In the genomic region with DNA sequence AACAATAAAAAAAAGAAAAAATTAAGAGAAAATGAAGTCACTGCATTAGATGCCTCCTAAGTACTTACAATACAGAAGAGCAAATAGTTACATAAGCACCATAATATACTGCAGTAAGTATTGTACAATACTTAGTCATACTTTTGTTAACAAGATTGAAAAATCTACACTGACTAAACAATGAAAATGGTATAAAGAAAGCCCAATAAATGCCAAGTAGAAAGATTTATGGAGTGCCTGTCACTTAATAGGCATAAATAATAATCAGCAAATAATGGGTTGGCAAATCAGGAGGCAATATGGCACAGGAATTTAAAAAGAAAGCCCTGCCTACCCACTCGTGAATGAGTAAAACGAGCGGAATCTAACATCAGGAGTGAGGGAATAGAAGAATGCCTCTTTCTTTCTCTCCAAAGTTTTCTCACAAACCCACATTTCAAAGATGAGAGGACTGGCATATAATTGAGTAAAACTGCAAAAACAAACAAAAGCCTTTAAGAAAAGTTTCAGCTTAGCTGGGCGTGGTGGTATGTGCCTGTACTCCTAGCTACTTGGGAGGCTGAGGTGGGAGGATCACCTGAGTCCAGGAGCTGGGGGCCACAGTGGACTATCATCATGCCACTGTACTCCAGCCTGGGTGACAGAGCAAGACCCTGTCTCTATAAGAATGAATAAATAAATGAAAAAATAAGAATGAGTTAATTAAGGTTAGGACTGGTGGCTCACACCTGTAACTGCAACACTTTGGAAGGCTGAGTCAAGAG, we compare ENCODE assay signal across 15 cellular contexts. TPM values are rescaled to one million over a fixed set of nuclear protein-coding genes. Genes with fewer than 3 reads are reported as not detected.
A peak's percentile ranks its signal among the peaks of the same experiment; 100 is the strongest.
DNase-seq lines count a peak whose midpoint lies in the region; ATAC-seq, FAIRE-seq and TF ChIP-seq lines count a peak whose summit lies in the region.
"Had no signal": no experiment of that assay in that cellular context is flagged by ENCODE, and none has a peak within 500 bp of the region (broad histone marks: within the 10 kb centered on the region; RNA-seq: fewer than 3 reads in every experiment).

No MANE protein-coding gene starts in this region.

- peaks cover 0 to 13% of the 10 kb centered on the region in 2 donors for H3K9me3 ChIP-seq in left lung

- DNase-seq in COLO829 (ENCODE audit: low spot score) (peak; percentile 30), HTR-8/SVneo (ENCODE audit: insufficient read length, low spot score) (peak; percentile 10), bronchial epithelial cell (ENCODE audit: low read depth) (peak; percentile 72), left lung (no peak), NCI-H2107 (lab: John Stamatoyannopoulos, UW) (no peak)
- DNase-seq: activated CD8-positive, alpha-beta memory T cell treated with anti-CD3 and anti-CD28 coated beads, Interleukin-2, amount 10 ng/mL, durations not matched to agents 7 days and 5 days; activated naive CD8-positive, alpha-beta T cell treated with anti-CD3 and anti-CD28 coated beads, Interleukin-2, amount 10 ng/mL, durations not matched to agents 7 days and 5 days; NCI-H2171 treated with DMSO at 0.1 percent for 48 hours; OCI-M1; retina; T-helper 9 cell had no signal

- ATAC-seq in left lung, result peak; percentile 89
- no peak for ATAC-seq in GM19324 (IDR thresholded peaks at IDR 0.05; ENCODE audit: low FRiP score, unreplicated experiment)
- ATAC-seq in HG03565 (IDR thresholded peaks at IDR 0.05; ENCODE audit: unreplicated experiment), result no peak
- no peak for ATAC-seq in GM21576 (IDR thresholded peaks at IDR 0.05; ENCODE audit: unreplicated experiment)
- ATAC-seq: activated CD8-positive, alpha-beta memory T cell treated with anti-CD3 and anti-CD28 coated beads, Interleukin-2, amount 10 ng/mL, durations not matched to agents 7 days and 5 days had no signal

- H3K36me3 ChIP-seq in bronchial epithelial cell (ENCODE audit: control insufficient read depth, insufficient read depth, low read length) (no peaks in the 10 kb centered on the region), left lung (no peaks in the 10 kb centered on the region)

- intact Hi-C loops in left lung (cut with DNase I), result no loop called here

- no peak for FAIRE-seq in HTR-8/SVneo (lab: Jason Lieb, UNC)
- no peak for FAIRE-seq in bronchial epithelial cell (lab: Jason Lieb, UNC)
- FAIRE-seq: GM12892 had no signal

- H3K27ac ChIP-seq in left lung, result peak overlapping the region in 1 of 2 donors; percentile 10

- H3K4me1 ChIP-seq in left lung, result no peaks in the 10 kb centered on the region

- no peak for TF ChIP-seq CTCF in bronchial epithelial cell (IDR thresholded peaks at IDR 0.05; ENCODE audit: insufficient read depth, low read length, severe bottlenecking)
- TF ChIP-seq CTCF in left lung (IDR thresholded peaks at IDR 0.05), result no peak

- H3K4me3 ChIP-seq in bronchial epithelial cell (ENCODE audit: low read depth, low read length) (no peak overlapping the region), left lung (no peak overlapping the region)

- no peaks in the 10 kb centered on the region for H3K27me3 ChIP-seq in bronchial epithelial cell (ENCODE audit: control insufficient read depth, insufficient read depth, low read length)
- no peaks in the 10 kb centered on the region for H3K27me3 ChIP-seq in left lung

RNA-seq across cellular contexts. Expression of a gene that starts 36.1 kb away (rescaled TPM):
- total RNA-seq in bronchial epithelial cell (10.8 and 18.1 TPM in 2 replicates), left lung (10 to 100 TPM; 19.4 to 22.6 TPM)

Comparison
In these comparisons a context has a peak if more than half of its experiments do, and no peak if none do; other contexts are left out.
1. DNase-seq: peak in COLO829 (single experiment), HTR-8/SVneo (single experiment) and bronchial epithelial cell (single experiment); none in left lung (0 of 2) and NCI-H2107 (single experiment).